20 cellular contexts compared by ENCODE assay signal in genomic region chr14:78196323-78196722, GRCh38. TPM values are rescaled to one million over a fixed set of nuclear protein-coding genes. Genes with fewer than 3 reads are reported as not detected.
DNase-seq lines count a peak whose midpoint lies in the region; ATAC-seq and TF ChIP-seq lines count a peak whose summit lies in the region.
"Had no signal": no experiment of that assay in that cellular context is flagged by ENCODE, and none has a peak within 500 bp of the region (broad histone marks: within the 10 kb centered on the region; RNA-seq: fewer than 3 reads in every experiment).

No MANE protein-coding gene starts in this region.

- no peak overlapping the region for H3K4me3 Mint-ChIP-seq in endodermal cell
- no peak overlapping the region for H3K4me3 Mint-ChIP-seq in stimulated activated naive B cell treated with anti-CD40 and anti-IgM and Interleukin-4, amounts not matched to agents 10 μg/mL and 1 μg/mL and 100 μg/mL, for 72 hours
- H3K4me3 Mint-ChIP-seq: CD4-positive, alpha-beta memory T cell had no signal

- peaks cover 30% of the 10 kb centered on the region for H3K9me3 Mint-ChIP-seq in endodermal cell
- H3K9me3 Mint-ChIP-seq in stimulated activated naive B cell treated with anti-CD40 and anti-IgM and Interleukin-4, amounts not matched to agents 10 μg/mL and 1 μg/mL and 100 μg/mL, for 72 hours, result no peaks in the 10 kb centered on the region

- TF ChIP-seq CTCF in DND-41 (IDR thresholded peaks at IDR 0.05; ENCODE audit: borderline replicate concordance, extremely low read depth, low read length, poor library complexity, severe bottlenecking), result peak; percentile 21
- TF ChIP-seq CTCF in RWPE2 (IDR thresholded peaks at IDR 0.05; ENCODE audit: poor library complexity, severe bottlenecking), result peak; percentile 23
- peak; percentile 16 for TF ChIP-seq CTCF in endodermal cell (conservative IDR thresholded peaks at IDR 0.05)

- DNase-seq in DND-41 (no peak), Karpas-422 (peak; percentile 50), RWPE2 (ENCODE audit: low spot score) (no peak), endodermal cell (no peak), SIG-M5 treated with dmso at 0.1 percent for 504 hours (lab: John Stamatoyannopoulos, UW; ENCODE audit: unreplicated experiment) (no peak)
- DNase-seq in stimulated activated naive B cell treated with anti-CD40 and anti-IgM and Interleukin-4, amounts not matched to agents 10 μg/mL and 1 μg/mL and 100 μg/mL, for 72 hours, result no peak
- DNase-seq: CD4-positive, alpha-beta memory T cell; DMS153; H7; IMR-90; MM.1S; NCI-H1092; NCI-H2081; NCI-H82; Peyer's patch; SK-N-SH had no signal

- whole genome bisulfite sequencing in endodermal cell (ENCODE audit: insufficient coverage in 1 of 2, insufficient read length in 1 of 2), 2 experiments, result 91% methylated on average over 2 of the region's 2 CpGs; no CpG with 5 or more reads in 1 of the 2 experiments

- H4K20me1 ChIP-seq in DND-41 (ENCODE audit: insufficient read depth, low read length), result no peaks in the 10 kb centered on the region
- H4K20me1 ChIP-seq in Karpas-422 (ENCODE audit: insufficient read depth, low read depth, low read length), result no peaks in the 10 kb centered on the region
- H4K20me1 ChIP-seq: BLaER1 had no signal

- H3K9me3 ChIP-seq in DND-41 (ENCODE audit: insufficient read depth, low read length, severe bottlenecking) (no peaks in the 10 kb centered on the region), Karpas-422 (ENCODE audit: low read length) (no peaks in the 10 kb centered on the region), RWPE2 (ENCODE audit: severe bottlenecking) (no peaks in the 10 kb centered on the region), endodermal cell (ENCODE audit: control insufficient read depth, low read length) (no peaks in the 10 kb centered on the region)
- H3K9me3 ChIP-seq: BLaER1, Peyer's patch, SK-N-SH had no signal

- H3K79me2 ChIP-seq in DND-41 (ENCODE audit: insufficient read depth, low read length) (no peaks in the 10 kb centered on the region), Karpas-422 (ENCODE audit: low read length) (no peaks in the 10 kb centered on the region)

- H3K9ac ChIP-seq in DND-41 (ENCODE audit: low read depth, low read length) (no peak overlapping the region), Karpas-422 (ENCODE audit: low read length) (no peak overlapping the region), endodermal cell (ENCODE audit: extremely low read depth, low read length, poor library complexity, severe bottlenecking) (no peak overlapping the region)
- H3K9ac ChIP-seq: BLaER1, SK-N-SH had no signal

- no peak for ATAC-seq in DND-41 (ENCODE audit: insufficient read depth, low read depth)
- peak; percentile 42; the same call in 2 of the 3 replicates for ATAC-seq in RWPE2 (ENCODE audit: low read depth)
- ATAC-seq in stimulated activated naive B cell treated with anti-CD40 and anti-IgM and Interleukin-4, amounts not matched to agents 10 μg/mL and 1 μg/mL and 100 μg/mL, for 72 hours (replicated peaks), result no peak
- ATAC-seq in GM18498 (IDR thresholded peaks at IDR 0.05; ENCODE audit: unreplicated experiment), result no peak
- ATAC-seq: Right ventricle myocardium inferior had no signal

- peaks cover 3% of the 10 kb centered on the region for H3K36me3 Mint-ChIP-seq in endodermal cell (ENCODE audit: low read depth)
- no peaks in the 10 kb centered on the region for H3K36me3 Mint-ChIP-seq in stimulated activated naive B cell treated with anti-CD40 and anti-IgM and Interleukin-4, amounts not matched to agents 10 μg/mL and 1 μg/mL and 100 μg/mL, for 72 hours
- H3K36me3 Mint-ChIP-seq: CD4-positive, alpha-beta memory T cell had no signal

- no peaks in the 10 kb centered on the region for H3K4me1 Mint-ChIP-seq in endodermal cell
- peaks cover 5 to 12% of the 10 kb centered on the region in 2 donors for H3K4me1 Mint-ChIP-seq in stimulated activated naive B cell treated with anti-CD40 and anti-IgM and Interleukin-4, amounts not matched to agents 10 μg/mL and 1 μg/mL and 100 μg/mL, for 72 hours
- H3K4me1 Mint-ChIP-seq: CD4-positive, alpha-beta memory T cell had no signal

- H3K4me3 ChIP-seq in DND-41 (ENCODE audit: low read depth in 1 of 2, low read length in 2 of 2) (no peak overlapping the region), Karpas-422 (ENCODE audit: low read length) (no peak overlapping the region), RWPE2 (ENCODE audit: severe bottlenecking) (no peak overlapping the region), endodermal cell (ENCODE audit: low read length) (no peak overlapping the region)
- H3K4me3 ChIP-seq: BLaER1, Peyer's patch had no signal

- no peak overlapping the region for H3K4me2 ChIP-seq in DND-41 (ENCODE audit: insufficient read depth, low read length)
- H3K4me2 ChIP-seq in Karpas-422 (ENCODE audit: low read depth, low read length, poor library complexity, severe bottlenecking), result no peak overlapping the region
- H3K4me2 ChIP-seq: BLaER1, SK-N-SH had no signal

- peaks cover 3% of the 10 kb centered on the region for H3K27me3 Mint-ChIP-seq in endodermal cell (ENCODE audit: insufficient read depth)
- peaks cover 0 to 4% of the 10 kb centered on the region in 2 donors for H3K27me3 Mint-ChIP-seq in stimulated activated naive B cell treated with anti-CD40 and anti-IgM and Interleukin-4, amounts not matched to agents 10 μg/mL and 1 μg/mL and 100 μg/mL, for 72 hours
- H3K27me3 Mint-ChIP-seq: CD4-positive, alpha-beta memory T cell had no signal

- H3K27ac Mint-ChIP-seq in endodermal cell, result no peak overlapping the region
- no peak overlapping the region for H3K27ac Mint-ChIP-seq in stimulated activated naive B cell treated with anti-CD40 and anti-IgM and Interleukin-4, amounts not matched to agents 10 μg/mL and 1 μg/mL and 100 μg/mL, for 72 hours
- H3K27ac Mint-ChIP-seq: CD4-positive, alpha-beta memory T cell had no signal

- H3K9me2 ChIP-seq in Karpas-422 (replicated peaks; ENCODE audit: insufficient read depth, low read length), result no peaks in the 10 kb centered on the region
- H3K9me2 ChIP-seq: SK-N-SH had no signal

- H2AFZ ChIP-seq in DND-41 (ENCODE audit: low read depth, low read length), result no peak overlapping the region
- H2AFZ ChIP-seq in Karpas-422 (ENCODE audit: low read length), result no peak overlapping the region

- peaks cover 4% of the 10 kb centered on the region for H3K4me1 ChIP-seq in DND-41 (ENCODE audit: insufficient read depth, low read length)
- no peaks in the 10 kb centered on the region for H3K4me1 ChIP-seq in Karpas-422 (ENCODE audit: low read length)
- H3K4me1 ChIP-seq in RWPE2 (ENCODE audit: insufficient read depth, poor library complexity, severe bottlenecking), result no peaks in the 10 kb centered on the region
- no peaks in the 10 kb centered on the region for H3K4me1 ChIP-seq in endodermal cell (ENCODE audit: control insufficient read depth, insufficient read depth, low read length)
- H3K4me1 ChIP-seq: Peyer's patch had no signal

- H3K36me3 ChIP-seq in DND-41 (ENCODE audit: insufficient read depth, low read length), result no peaks in the 10 kb centered on the region
- no peaks in the 10 kb centered on the region for H3K36me3 ChIP-seq in Karpas-422 (ENCODE audit: insufficient read depth, low read length)
- H3K36me3 ChIP-seq in RWPE2 (ENCODE audit: low read depth), result no peaks in the 10 kb centered on the region
- H3K36me3 ChIP-seq in endodermal cell (ENCODE audit: control insufficient read depth, insufficient read depth, low read length), result no peaks in the 10 kb centered on the region
- H3K36me3 ChIP-seq: BLaER1, Peyer's patch had no signal

- H3K27me3 ChIP-seq in DND-41 (ENCODE audit: insufficient read depth, low read length, poor library complexity) (no peaks in the 10 kb centered on the region), Karpas-422 (ENCODE audit: low read length) (no peaks in the 10 kb centered on the region; the same call in 1 of the 2 replicates), RWPE2 (ENCODE audit: insufficient read depth, poor library complexity, severe bottlenecking) (peaks cover 11% of the 10 kb centered on the region), endodermal cell (ENCODE audit: control insufficient read depth, insufficient read depth, low read length, poor library complexity, severe bottlenecking) (no peaks in the 10 kb centered on the region)
- H3K27me3 ChIP-seq: BLaER1, Peyer's patch had no signal

- no peak overlapping the region for H3K27ac ChIP-seq in DND-41 (ENCODE audit: low read length)
- H3K27ac ChIP-seq in Karpas-422 (ENCODE audit: low read length), result no peak overlapping the region
- H3K27ac ChIP-seq in RWPE2 (ENCODE audit: poor library complexity, severe bottlenecking), result no peak overlapping the region
- no peak overlapping the region for H3K27ac ChIP-seq in endodermal cell (ENCODE audit: low read depth, low read length)
- H3K27ac ChIP-seq: BLaER1, HL-60, Peyer's patch had no signal

RNA-seq across cellular contexts. Expression of gene NRXN3, which starts 26.1 kb away (rescaled TPM):
- not detected in 2 replicates for total RNA-seq in Karpas-422 (2014; rRNA removed; shearing (Covaris generic); ENCODE audit: low replicate concordance)
- total RNA-seq in endodermal cell, result 10 to 100 TPM; 20.9 to 21.4 TPM
- polyA plus RNA-seq in endodermal cell (2013, experiment 1 of 2), result 5.9 TPM
- polyA plus RNA-seq in endodermal cell (2013, experiment 2 of 2), result 7.1 TPM
- total RNA-seq: CD4-positive, alpha-beta memory T cell had no signal
- polyA plus RNA-seq: CD4-positive, alpha-beta memory T cell had no signal

Comparison
In these comparisons a context has a peak if more than half of its experiments do, and no peak if none do; other contexts are left out.
1. RNA of gene NRXN3, which starts 26.1 kb away (total RNA-seq): 20.9 to 21.4 TPM in endodermal cell; not detected in Karpas-422; every median in the first group is over 10 times any median in the second.
2. Peak in every context shown above with its lines, with median percentiles within 50 percentile points of each other: CTCF ChIP-seq.